ENCODE assay signal across 9 cellular contexts in genomic region chr6:121055572-121056163, GRCh38.
DNase-seq lines count a peak whose midpoint lies in the region; ATAC-seq and TF ChIP-seq lines count a peak whose summit lies in the region.
"Had no signal": no experiment of that assay in that cellular context is flagged by ENCODE, and none has a peak within 500 bp of the region (broad histone marks: within the 10 kb centered on the region; RNA-seq: fewer than 3 reads in every experiment).

No MANE protein-coding gene starts in this region.

- H3K9me3 Mint-ChIP-seq in nephron progenitor cell, result no peaks in the 10 kb centered on the region
- H3K9me3 Mint-ChIP-seq: central memory CD8-positive, alpha-beta T cell had no signal

- H3K27me3 ChIP-seq in IMR-90 (ENCODE audit: control insufficient read depth, insufficient read depth, low read length), result no peaks in the 10 kb centered on the region

- intact Hi-C loops in IMR-90 (cut with micrococcal nuclease), result loop anchor here (1.0 to 2.0 kb wide), 5 partner anchors 167 to 1907 kb away; no protein-coding TSS in a partner anchor

- no peak overlapping the region for H4K8ac ChIP-seq in IMR-90 (ENCODE audit: low read depth in 2 of 2, low read length in 2 of 2)

- no peak overlapping the region for H3K27ac ChIP-seq in IMR-90 (ENCODE audit: insufficient read depth, low read length)

- no peak overlapping the region for H2BK120ac ChIP-seq in IMR-90 (ENCODE audit: low read depth, low read length)

- H3K9ac ChIP-seq in IMR-90 (ENCODE audit: low read depth, low read length), result no peak overlapping the region

- peaks cover 2% of the 10 kb centered on the region for H3K27me3 Mint-ChIP-seq in nephron progenitor cell (ENCODE audit: low read depth, poor library complexity)
- H3K27me3 Mint-ChIP-seq: central memory CD8-positive, alpha-beta T cell had no signal

- H3K4me3 Mint-ChIP-seq in nephron progenitor cell, result no peak overlapping the region
- H3K4me3 Mint-ChIP-seq: central memory CD8-positive, alpha-beta T cell had no signal

- H4K20me1 ChIP-seq in IMR-90 (ENCODE audit: insufficient read depth, low read length), result no peaks in the 10 kb centered on the region

- H3K4me1 ChIP-seq in IMR-90 (ENCODE audit: control insufficient read depth, insufficient read depth, low read length), result no peaks in the 10 kb centered on the region

- H4K91ac ChIP-seq in IMR-90 (ENCODE audit: insufficient read depth, low read depth, low read length), result no peak overlapping the region

- H3K36me3 ChIP-seq in IMR-90 (ENCODE audit: control insufficient read depth, insufficient read depth, low read length), result no peaks in the 10 kb centered on the region

- no peak overlapping the region for H2BK15ac ChIP-seq in IMR-90 (ENCODE audit: low read depth, low read length)

- TF ChIP-seq CTCF in IMR-90 (conservative IDR thresholded peaks at IDR 0.05; ENCODE audit: low read depth, low read length) (peak; percentile 85), nephron progenitor cell (IDR thresholded peaks at IDR 0.05) (peak; percentile 81)

- H2AFZ ChIP-seq in IMR-90 (replicated peaks; ENCODE audit: low read length, poor library complexity), result no peak overlapping the region

- no peak for TF ChIP-seq POLR2A in IMR-90 (IDR thresholded peaks at IDR 0.05; ENCODE audit: low read depth, low read length)

- no peak overlapping the region for H3K14ac ChIP-seq in IMR-90 (replicated peaks; ENCODE audit: low read depth, low read length)

- no TSS peak for BruUV-seq in IMR-90 (replicated peaks; lab: Mats Ljungman, UMichigan)

- in situ Hi-C loops in IMR-90 (cut with MboI; ENCODE audit: low sequenced_read_pairs), result loop anchor here (25.0 kb wide), 1 partner anchor 1132 kb away; no protein-coding TSS in a partner anchor

- H2BK20ac ChIP-seq in IMR-90 (ENCODE audit: low read depth, low read length), result no peak overlapping the region

- no peak overlapping the region for H3K18ac ChIP-seq in IMR-90 (ENCODE audit: low read depth, low read length)

- no peak overlapping the region for H3K56ac ChIP-seq in IMR-90 (ENCODE audit: extremely low read depth, insufficient read depth, low read length)

- H3K23ac ChIP-seq in IMR-90 (ENCODE audit: low read depth, low read length), result no peak overlapping the region

- POLR2A ChIA-PET in IMR-90 (lab: Charles Lee; ENCODE audit: unreplicated experiment), result no interaction called here

- peak; percentile 80 for ATAC-seq in GM21528 (IDR thresholded peaks at IDR 0.05; ENCODE audit: low FRiP score, unreplicated experiment)
- peak; percentile 95 for ATAC-seq in IMR-90 (ENCODE audit: low read depth)
- ATAC-seq in esophagus mucosa, result peak; percentile 63
- ATAC-seq in HG03571 (IDR thresholded peaks at IDR 0.05; ENCODE audit: unreplicated experiment), result no peak

- WGBS in IMR-90 (ENCODE audit: extremely low coverage in 2 of 2, insufficient read length in 1 of 2), 2 experiments, result no CpG with 5 or more reads among the region's 4 CpGs

- dilution Hi-C loops in IMR-90 (cut with HindIII; ENCODE audit: low sequenced_read_pairs, unreplicated experiment), result no loop called here

- H2BK5ac ChIP-seq in IMR-90 (ENCODE audit: low read depth, low read length, poor library complexity, severe bottlenecking), result no peak overlapping the region

- no peak overlapping the region for H3K4me2 ChIP-seq in IMR-90 (ENCODE audit: low read depth, low read length)

- H3K9me3 ChIP-seq in IMR-90 (ENCODE audit: control insufficient read depth, insufficient read depth, low read length), result no peaks in the 10 kb centered on the region

- no peak overlapping the region for H2AK9ac ChIP-seq in IMR-90 (replicated peaks; ENCODE audit: low read depth, low read length, poor library complexity)

- no peak overlapping the region for H4K5ac ChIP-seq in IMR-90 (ENCODE audit: low read depth, low read length)

- peak; percentile 84 for TF ChIP-seq RAD21 in IMR-90 (IDR thresholded peaks at IDR 0.05; ENCODE audit: low read length)

- H3K4me3 ChIP-seq in IMR-90 (ENCODE audit: insufficient read depth, low read depth, low read length), result no peak overlapping the region

- no peaks in the 10 kb centered on the region for H3K36me3 Mint-ChIP-seq in nephron progenitor cell (ENCODE audit: low read depth)

- peak; percentile 38 to 40 for DNase-seq in NCI-H2081 (lab: John Stamatoyannopoulos, UW)
- DNase-seq in NCI-H2081 treated with DMSO at 0.1 percent for 48 hours (lab: John Stamatoyannopoulos, UW), result no peak
- peak; percentile 52 for DNase-seq in IMR-90
- peak; percentile 69 for DNase-seq in RKO (ENCODE audit: low spot score)
- DNase-seq in nephron progenitor cell, result peak; percentile 23

- H3K27ac Mint-ChIP-seq in nephron progenitor cell, result no peak overlapping the region

- H3K4me1 Mint-ChIP-seq in nephron progenitor cell, result peaks cover 18% of the 10 kb centered on the region
- H3K4me1 Mint-ChIP-seq: central memory CD8-positive, alpha-beta T cell had no signal

- CTCF ChIA-PET in IMR-90 (lab: Yijun Ruan, JAX), result interaction anchor here (0.8 to 1.7 kb wide), 8 partner anchors 15 to 345 kb away, joined by 3 to 5 read pairs (median 3); no protein-coding TSS in a partner anchor

- no peak overlapping the region for H3K4ac ChIP-seq in IMR-90 (ENCODE audit: low read depth, low read length)

- H2AK5ac ChIP-seq in IMR-90 (ENCODE audit: low read depth, low read length), result no peak overlapping the region

- no peaks in the 10 kb centered on the region for H3K79me1 ChIP-seq in IMR-90 (ENCODE audit: low read depth in 1 of 2, low read length in 2 of 2)

- no peaks in the 10 kb centered on the region for H3K9me1 ChIP-seq in IMR-90 (ENCODE audit: insufficient read depth, low read length)

TF ChIP-seq in IMR-90, 13 proteins besides CTCF, POLR2A, EP300 and RAD21:
- TF ChIP-seq RFX5 (IDR thresholded peaks at IDR 0.05; ENCODE audit: low read depth, low read length) (no peak), SMC3 (IDR thresholded peaks at IDR 0.05; ENCODE audit: low read depth, low read length) (peak; percentile 84)
